ENCODE assay signal across 8 cellular contexts in genomic region chr20:18288748-18289705, GRCh38. TPM values are rescaled to one million over a fixed set of nuclear protein-coding genes. Genes with fewer than 3 reads are reported as not detected.
A peak's percentile ranks its signal among the peaks of the same experiment; 100 is the strongest.
DNase-seq lines count a peak whose midpoint lies in the region; ATAC-seq and TF ChIP-seq lines count a peak whose summit lies in the region.

No MANE protein-coding gene starts in this region.

- H3K4me2 ChIP-seq in OCI-LY3 (ENCODE audit: low read length), result peak overlapping the region; percentile 97

- peak overlapping the region; percentile 83 for H3K9ac ChIP-seq in OCI-LY3 (ENCODE audit: low read length)
- peak overlapping the region; percentile 64 for H3K9ac ChIP-seq in muscle layer of colon (ENCODE audit: low read length)

- H3K27me3 Mint-ChIP-seq in activated CD4-positive, alpha-beta T cell treated with anti-CD3 and anti-CD28 coated beads for 36 hours, result peaks cover 12% of the 10 kb centered on the region

- H3K27ac Mint-ChIP-seq in activated CD4-positive, alpha-beta T cell treated with anti-CD3 and anti-CD28 coated beads for 36 hours, result peak overlapping the region; percentile 99

- H3K4me1 ChIP-seq in OCI-LY3 (ENCODE audit: low read length) (peaks cover 13% of the 10 kb centered on the region), muscle layer of colon (ENCODE audit: insufficient read depth, low read length) (peaks cover 13% of the 10 kb centered on the region)

- TF ChIP-seq CTCF in OCI-LY3 (IDR thresholded peaks at IDR 0.05; ENCODE audit: low read depth, low read length), result 0 out of 2 replicates have a peak, but pooled peaks have one; percentile 5

- peaks cover 12% of the 10 kb centered on the region for H3K36me3 ChIP-seq in OCI-LY3 (replicated peaks; ENCODE audit: low read depth, low read length)
- peaks cover 13% of the 10 kb centered on the region for H3K36me3 ChIP-seq in muscle layer of colon (ENCODE audit: insufficient read depth, low read length)

- CTCF ChIA-PET in activated CD4-positive, alpha-beta T cell treated with anti-CD3 and anti-CD28 coated beads for 36 hours (lab: Charles Lee), result interaction anchor here (0.6 to 1.4 kb wide), 5 partner anchors 13 to 1501 kb away, joined by 3 to 6 read pairs (median 3); partner anchors contain the start of genes KAT14, PET117 and RRBP1

- H3K4me3 ChIP-seq in OCI-LY3 (ENCODE audit: low read length), result peak overlapping the region; percentile 86
- H3K4me3 ChIP-seq in muscle layer of colon (ENCODE audit: low read depth in 1 of 2, low read length in 2 of 2), result peak overlapping the region; percentile 75 to 98

- H3K9me3 ChIP-seq in OCI-LY3 (ENCODE audit: insufficient read depth, low read length) (peaks cover 16% of the 10 kb centered on the region), muscle layer of colon (ENCODE audit: low read length) (peaks cover 9% of the 10 kb centered on the region)

- POLR2A ChIA-PET in activated CD4-positive, alpha-beta T cell treated with anti-CD3 and anti-CD28 coated beads for 36 hours (lab: Charles Lee), result interaction anchor here (0.6 to 1.4 kb wide), 4 partner anchors 178 to 328 kb away, joined by 3 to 8 read pairs (median 4); partner anchors contain the start of genes DZANK1 and POLR3F

- peaks cover 31% of the 10 kb centered on the region for H3K36me3 Mint-ChIP-seq in activated CD4-positive, alpha-beta T cell treated with anti-CD3 and anti-CD28 coated beads for 36 hours (ENCODE audit: low read depth)

- peaks cover 21% of the 10 kb centered on the region for H3K79me2 ChIP-seq in OCI-LY3 (ENCODE audit: low read length)

- DNase-seq in activated CD4-positive, alpha-beta T cell treated with anti-CD3 and anti-CD28 coated beads for 36 hours, result no peak
- no peak for DNase-seq in activated CD4-positive, alpha-beta T cell treated with anti-CD3 and anti-CD28 coated beads for 4 hours
- DNase-seq in dermis blood vessel endothelial cell, result peak; percentile 39
- no peak for DNase-seq in NCI-H1436 (lab: John Stamatoyannopoulos, UW)

- H4K20me1 ChIP-seq in OCI-LY3 (ENCODE audit: insufficient read depth, low read length), result no peaks in the 10 kb centered on the region; the same call in 1 of the 2 replicates

- H3K9me3 Mint-ChIP-seq in activated CD4-positive, alpha-beta T cell treated with anti-CD3 and anti-CD28 coated beads for 36 hours (ENCODE audit: low read depth), result peaks cover 13% of the 10 kb centered on the region

- H3K27me3 ChIP-seq in OCI-LY3 (ENCODE audit: low read depth, low read length), result no peaks in the 10 kb centered on the region
- H3K27me3 ChIP-seq in muscle layer of colon (ENCODE audit: control insufficient read depth in 1 of 2, insufficient read depth in 2 of 2, low read length in 2 of 2), result no peaks in the 10 kb centered on the region

- intact Hi-C loops in activated CD4-positive, alpha-beta T cell treated with anti-CD3 and anti-CD28 coated beads for 36 hours (cut with DNase I, micrococcal nuclease), result loop anchor here (1.0 to 10.0 kb wide), 18 partner anchors 150 to 1763 kb away; partner anchors contain the start of genes DZANK1 (in 2 of the 2), MGME1 (in 2 of the 2), POLR3F (in 2 of the 2) and SEC23B (in 2 of the 2)

- peaks cover 19% of the 10 kb centered on the region for H3K4me1 Mint-ChIP-seq in activated CD4-positive, alpha-beta T cell treated with anti-CD3 and anti-CD28 coated beads for 36 hours

- H3K27ac ChIP-seq in OCI-LY3 (ENCODE audit: low read length) (peak overlapping the region; percentile 68), muscle layer of colon (ENCODE audit: low read depth, low read length) (peak overlapping the region; percentile 87)

- peak overlapping the region; percentile 98 for H2AFZ ChIP-seq in OCI-LY3 (ENCODE audit: low read depth, low read length)

- peak overlapping the region; percentile 98 for H3K4me3 Mint-ChIP-seq in activated CD4-positive, alpha-beta T cell treated with anti-CD3 and anti-CD28 coated beads for 36 hours

- no peak for ATAC-seq in activated CD4-positive, alpha-beta T cell treated with anti-CD3 and anti-CD28 coated beads for 36 hours
- no peak for ATAC-seq in HG02970 (IDR thresholded peaks at IDR 0.05; ENCODE audit: low FRiP score, unreplicated experiment)
- ATAC-seq in HG02610 (IDR thresholded peaks at IDR 0.05; ENCODE audit: unreplicated experiment), result no peak

RNA-seq across cellular contexts. Expression of gene ZNF133, which starts 0.7 kb away (rescaled TPM):
- 10 to 100 TPM in 1 of 2 experiments, 1 to 10 TPM in 1; 8.8 to 10.1 TPM for total RNA-seq in activated CD4-positive, alpha-beta T cell treated with anti-CD3 and anti-CD28 coated beads for 36 hours
- total RNA-seq in dermis blood vessel endothelial cell, result 17.8 and 27.9 TPM in 2 replicates
